In the genomic region with DNA sequence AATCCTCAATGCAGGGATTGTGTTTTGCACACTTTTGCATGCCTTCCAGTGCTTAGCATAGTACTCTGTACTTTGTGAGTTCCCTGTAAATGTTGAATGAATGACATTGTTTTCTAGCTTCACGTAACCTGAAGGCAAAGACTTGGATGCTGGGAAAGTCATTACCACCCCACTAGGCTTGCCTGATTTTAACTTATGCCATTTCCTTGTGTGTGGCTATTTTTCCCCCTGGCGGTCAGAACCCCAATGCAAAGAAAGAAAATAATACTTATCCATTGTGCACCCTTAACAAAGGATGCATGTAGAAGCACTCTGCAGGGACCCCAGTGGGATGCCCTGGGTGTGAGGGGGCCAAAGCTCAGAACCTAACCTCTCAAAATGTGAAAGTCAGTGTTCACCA, we compare ENCODE assay signal across 8 cellular contexts. TPM values are rescaled to one million over a fixed set of nuclear protein-coding genes. Genes with fewer than 3 reads are reported as not detected.
DNase-seq lines count a peak whose midpoint lies in the region; ATAC-seq, FAIRE-seq and TF ChIP-seq lines count a peak whose summit lies in the region.

No MANE protein-coding gene starts in this region.

- TF ChIP-seq POLR2A in heart left ventricle (IDR thresholded peaks at IDR 0.05) (no peak), stomach (IDR thresholded peaks at IDR 0.05) (no peak)

- ATAC-seq in heart left ventricle (no peak), left cardiac atrium (no peak)
- ATAC-seq in stimulated activated naive CD8-positive, alpha-beta T cell treated with anti-CD3 and anti-CD28 coated beads, Interleukin-15, Interleukin-2, amounts not matched to agents 100 U/mL and 50 U/mL, for 24 hours: no peak

- H3K27me3 ChIP-seq in heart left ventricle (peaks cover 0 to 35% (median 0%) of the 10 kb centered on the region in 9 donors), stomach (peaks cover 0 to 43% (median 14%) of the 10 kb centered on the region in 3 donors), small intestine (ENCODE audit: control insufficient read depth in 2 of 2, insufficient read depth in 2 of 2, low read length in 2 of 2) (peaks cover 0 to 4% of the 10 kb centered on the region in 2 donors)

- no peak for FAIRE-seq in small intestine (lab: Jason Lieb, UNC)

- no peaks in the 10 kb centered on the region for H3K36me3 ChIP-seq in heart left ventricle
- no peaks in the 10 kb centered on the region for H3K36me3 ChIP-seq in stomach
- no peaks in the 10 kb centered on the region for H3K36me3 ChIP-seq in small intestine (ENCODE audit: control insufficient read depth in 2 of 2, insufficient read depth in 2 of 2, low read length in 2 of 2)

- peak in 7 of 12 donors; percentile 5 to 42 (median 17) for TF ChIP-seq CTCF in heart left ventricle (IDR thresholded peaks at IDR 0.05)
- peak; percentile 58 for TF ChIP-seq CTCF in fibroblast of the aortic adventitia (IDR thresholded peaks at IDR 0.05; ENCODE audit: insufficient read depth, low read length)
- peak in 4 of 7 experiments; percentile 14 to 41 (median 28) for TF ChIP-seq CTCF in stomach (IDR thresholded peaks at IDR 0.05)

- H3K27ac ChIP-seq in heart left ventricle: peak overlapping the region in 1 of 12 donors; percentile 88
- H3K27ac ChIP-seq in stomach: no peak overlapping the region
- no peak overlapping the region for H3K27ac ChIP-seq in small intestine (ENCODE audit: low read depth in 1 of 2, low read length in 1 of 2)

- intact Hi-C loops in heart left ventricle (cut with DNase I): loop anchor here in 7 of 10 donors (2.0 to 10.0 kb wide), 12 partner anchors 101 to 701 kb away; no protein-coding TSS in a partner anchor
- intact Hi-C loops in left cardiac atrium (cut with DNase I): loop anchor here in 1 of 2 donors (5.0 kb wide), 1 partner anchor 481 kb away; no protein-coding TSS in a partner anchor
- intact Hi-C loops in stomach (cut with DNase I; ENCODE audit: low total_unique reads): no loop called here

- DNase-seq in heart left ventricle (no peak), left cardiac atrium (no peak), RPMI7951 (ENCODE audit: low read depth) (peak; percentile 69), fibroblast of the aortic adventitia (ENCODE audit: low read depth) (peak; percentile 70), stomach (no peak), small intestine (no peak), NCI-H1048 (lab: John Stamatoyannopoulos, UW) (no peak)
- DNase-seq in stimulated activated naive CD8-positive, alpha-beta T cell treated with anti-CD3 and anti-CD28 coated beads, Interleukin-15, Interleukin-2, amounts not matched to agents 100 U/mL and 50 U/mL, for 24 hours: no peak

- WGBS in heart left ventricle, 4 donors: 40 to 71% (median 53%) methylated on average over 2 of the region's 2 CpGs
- WGBS in stomach, 5 donors: 31 to 72% (median 50%) methylated on average over 2 of the region's 2 CpGs
- 40 to 58% (median 49%) methylated on average over 2 of the region's 2 CpGs for WGBS in small intestine, 3 donors

- peak overlapping the region in 1 of 12 donors; percentile 77 for H3K4me3 ChIP-seq in heart left ventricle
- peak overlapping the region; percentile 75 for H3K4me3 ChIP-seq in fibroblast of the aortic adventitia (ENCODE audit: low read depth, low read length)
- peak overlapping the region in 1 of 4 donors; percentile 78 for H3K4me3 ChIP-seq in stomach
- no peak overlapping the region for H3K4me3 ChIP-seq in small intestine (ENCODE audit: low read depth in 1 of 2, low read length in 2 of 2)

- H3K4me1 ChIP-seq in heart left ventricle: peaks cover 0 to 38% (median 9%) of the 10 kb centered on the region in 12 donors
- peaks cover 7 to 34% (median 32%) of the 10 kb centered on the region in 4 donors for H3K4me1 ChIP-seq in stomach
- peaks cover 0 to 2% of the 10 kb centered on the region in 2 donors for H3K4me1 ChIP-seq in small intestine (ENCODE audit: control insufficient read depth in 2 of 2, insufficient read depth in 1 of 2, low read depth in 1 of 2, low read length in 1 of 2)

- H3K9me3 ChIP-seq in heart left ventricle (no peaks in the 10 kb centered on the region), stomach (no peaks in the 10 kb centered on the region), small intestine (ENCODE audit: control insufficient read depth, low read depth) (no peaks in the 10 kb centered on the region)

- TF ChIP-seq EP300 in stomach (IDR thresholded peaks at IDR 0.05): no peak

RNA-seq across cellular contexts. Expression of gene ENOX1, which starts 1.2 kb away (rescaled TPM):
- 10 to 100 TPM in 1 of 9 donors, 1 to 10 TPM in 8; 3.7 to 10.1 (median 5.5) TPM for total RNA-seq in heart left ventricle
- 1 to 10 TPM; 2.0 to 2.9 TPM for polyA plus RNA-seq in heart left ventricle
- 1 to 10 TPM; 1.7 to 2.0 TPM for total RNA-seq in left cardiac atrium
- 1.9 and 2.6 TPM in 2 replicates for total RNA-seq in RPMI7951 (2014; rRNA removed; shearing (Covaris generic))
- total RNA-seq in fibroblast of the aortic adventitia (ENCODE audit: low replicate concordance): 7.4 and 16.4 TPM in 2 replicates
- total RNA-seq in stomach: 1 to 10 TPM in 4 of 5 donors, not detected in 1; 1.3 to 6.2 (median 2.1) TPM
- polyA plus RNA-seq in stomach: 1 to 10 TPM in 1 of 3 donors, under 1 TPM in 2; 0.46 to 1.4 (median 0.58) TPM
- under 1 TPM in 2 of 3 donors, not detected in 1; 0.27 to 0.87 TPM for polyA plus RNA-seq in small intestine

Comparison
In these comparisons a context has a peak if more than half of its experiments do, and no peak if none do; other contexts are left out.
1. DNase-seq: peak in RPMI7951 (single experiment) and fibroblast of the aortic adventitia (single experiment); none in heart left ventricle (0 of 5), left cardiac atrium (single experiment), stomach (single experiment), small intestine (single experiment), NCI-H1048 (single experiment) and stimulated activated naive CD8-positive, alpha-beta T cell treated with anti-CD3 and anti-CD28 coated beads, Interleukin-15, Interleukin-2, amounts not matched to agents 100 U/mL and 50 U/mL, for 24 hours (single experiment).
2. Peak in every context shown above with its lines, with median percentiles within 50 percentile points of each other: CTCF ChIP-seq.